ENCODE assay signal across 12 cellular contexts in genomic region chr11:93526058-93526633, GRCh38. TPM values are rescaled to one million over a fixed set of nuclear protein-coding genes. Genes with fewer than 3 reads are reported as not detected.
DNase-seq lines count a peak whose midpoint lies in the region; ATAC-seq and TF ChIP-seq lines count a peak whose summit lies in the region.
"Had no signal": no experiment of that assay in that cellular context is flagged by ENCODE, and none has a peak within 500 bp of the region (broad histone marks: within the 10 kb centered on the region; RNA-seq: fewer than 3 reads in every experiment).

No MANE protein-coding gene starts in this region.

- peaks cover 78% of the 10 kb centered on the region for H3K4me1 ChIP-seq in CD4-positive, alpha-beta memory T cell (ENCODE audit: insufficient read depth, low read length)
- peaks cover 51% of the 10 kb centered on the region for H3K4me1 ChIP-seq in hepatocyte (ENCODE audit: insufficient read depth)

- no peaks in the 10 kb centered on the region for H3K9me2 ChIP-seq in hepatocyte (replicated peaks; ENCODE audit: insufficient read depth)

- H3K27me3 Mint-ChIP-seq in CD4-positive, alpha-beta memory T cell: no peaks in the 10 kb centered on the region

- WGBS in hepatocyte (ENCODE audit: low lambda C conversion rate, missing lambda C conversion rate): 69% methylated on average over 4 of the region's 4 CpGs

- H3K4me2 ChIP-seq in hepatocyte: peak overlapping the region; percentile 9

- H3K27me3 ChIP-seq in CD4-positive, alpha-beta memory T cell (ENCODE audit: insufficient read depth, low read length): no peaks in the 10 kb centered on the region
- no peaks in the 10 kb centered on the region for H3K27me3 ChIP-seq in hepatocyte
- H3K27me3 ChIP-seq: uterus had no signal

- no peaks in the 10 kb centered on the region for H4K20me1 ChIP-seq in hepatocyte (ENCODE audit: insufficient read depth, poor library complexity, severe bottlenecking)

- H3K79me2 ChIP-seq in hepatocyte: peaks cover 70% of the 10 kb centered on the region

- TF ChIP-seq CTCF in hepatocyte (IDR thresholded peaks at IDR 0.05; ENCODE audit: poor library complexity): no peak

- peak overlapping the region; percentile 2 for H3K27ac ChIP-seq in CD4-positive, alpha-beta memory T cell (ENCODE audit: low read depth, low read length)
- peak overlapping the region; percentile 49 for H3K27ac ChIP-seq in hepatocyte
- H3K27ac ChIP-seq: uterus had no signal

- H3K9me3 ChIP-seq in CD4-positive, alpha-beta memory T cell (ENCODE audit: control insufficient read depth in 1 of 2, low read length in 2 of 2): no peaks in the 10 kb centered on the region
- H3K9me3 ChIP-seq in hepatocyte (ENCODE audit: low read depth): no peaks in the 10 kb centered on the region
- H3K9me3 ChIP-seq: uterus had no signal

- no peaks in the 10 kb centered on the region for H3K36me3 ChIP-seq in CD4-positive, alpha-beta memory T cell (ENCODE audit: insufficient read depth, low read length)
- no peaks in the 10 kb centered on the region for H3K36me3 ChIP-seq in hepatocyte (replicated peaks; ENCODE audit: insufficient read depth, low read depth)
- H3K36me3 ChIP-seq: uterus had no signal

- H3K36me3 Mint-ChIP-seq in CD4-positive, alpha-beta memory T cell: no peaks in the 10 kb centered on the region

- peak overlapping the region; percentile 73 to 90 (median 83) for H3K27ac Mint-ChIP-seq in CD4-positive, alpha-beta memory T cell

- peak overlapping the region; percentile 41 to 73 (median 60) for H3K4me3 Mint-ChIP-seq in CD4-positive, alpha-beta memory T cell
- H3K4me3 Mint-ChIP-seq: activated T-cell treated with anti-CD3 and anti-CD28 coated beads, Interleukin-2, amount 50 U/mL, for 4 hours had no signal

- no peak overlapping the region for H2AFZ ChIP-seq in hepatocyte

- in situ Hi-C loops in ACHN (cut with HindIII; ENCODE audit: low pct_ligation_motif_present, low pct_unique_long_range_greater_than_20kb, low sequenced_read_pairs): no loop called here

- peaks cover 55 to 91% (median 77%) of the 10 kb centered on the region in 4 donors for H3K4me1 Mint-ChIP-seq in CD4-positive, alpha-beta memory T cell

- no peak for DNase-seq in CD4-positive, alpha-beta memory T cell
- no peak for DNase-seq in hepatocyte (ENCODE audit: low spot score)
- no peak for DNase-seq in ACHN
- DNase-seq in CD1c-positive myeloid dendritic cell (ENCODE audit: extremely low spot score): no peak
- DNase-seq in NCI-H2227 treated with DMSO at 0.1 percent for 48 hours (lab: John Stamatoyannopoulos, UW): no peak
- DNase-seq in NCI-H1105 (lab: John Stamatoyannopoulos, UW): no peak
- DNase-seq: activated T-cell treated with anti-CD3 and anti-CD28 coated beads, Interleukin-2, amount 50 U/mL, for 4 hours; DND-41; uterus had no signal

- intact Hi-C loops in CD4-positive, alpha-beta memory T cell (cut with micrococcal nuclease): no loop called here

- POLR2A ChIA-PET in CD4-positive, alpha-beta memory T cell (lab: Charles Lee; ENCODE audit: partially characterized antibody): interaction anchor here (2.9 kb wide), 1 partner anchor 16 kb away, joined by 17 read pairs; the partner anchor contains the start of gene SMCO4

- H3K9me3 Mint-ChIP-seq in CD4-positive, alpha-beta memory T cell: no peaks in the 10 kb centered on the region
- H3K9me3 Mint-ChIP-seq: activated T-cell treated with anti-CD3 and anti-CD28 coated beads, Interleukin-2, amount 50 U/mL, for 4 hours had no signal

- ATAC-seq in GM18868 (IDR thresholded peaks at IDR 0.05; ENCODE audit: unreplicated experiment) (peak; percentile 19), HG03135 (IDR thresholded peaks at IDR 0.05; ENCODE audit: unreplicated experiment) (peak; percentile 27)
- ATAC-seq: activated T-cell treated with anti-CD3 and anti-CD28 coated beads, Interleukin-2, amount 50 U/mL, for 4 hours; SK-N-SH treated with all-trans-retinoic acid at 6 μM for 48 hours had no signal

- no peak overlapping the region for H3K4me3 ChIP-seq in CD4-positive, alpha-beta memory T cell (ENCODE audit: low read length in 2 of 2)
- H3K4me3 ChIP-seq in hepatocyte: no peak overlapping the region
- H3K4me3 ChIP-seq: uterus had no signal

- CTCF ChIA-PET in CD4-positive, alpha-beta memory T cell (lab: Charles Lee; ENCODE audit: partially characterized antibody): interaction anchor here (1.0 to 1.5 kb wide), 2 partner anchors 16 to 291 kb away, joined by 4 read pairs; no protein-coding TSS in a partner anchor

RNA-seq across cellular contexts. Expression of gene SMCO4, which starts 17.0 kb away (rescaled TPM):
- total RNA-seq in CD4-positive, alpha-beta memory T cell: 10 to 100 TPM; 14.5 to 14.7 TPM
- polyA plus RNA-seq in CD4-positive, alpha-beta memory T cell: 10 to 100 TPM; 13.1 to 16.2 TPM
- total RNA-seq in hepatocyte: 23.5 and 36.1 TPM in 2 replicates
- 59.6 and 60.9 TPM in 2 replicates for polyA plus RNA-seq in hepatocyte
